25 cellular contexts compared by ENCODE assay signal in genomic region chr12:1719139-1719538, GRCh38. TPM values are rescaled to one million over a fixed set of nuclear protein-coding genes. Genes with fewer than 3 reads are reported as not detected.
DNase-seq lines count a peak whose midpoint lies in the region; ATAC-seq lines count a peak whose summit lies in the region.
"Had no signal": no experiment of that assay in that cellular context is flagged by ENCODE, and none has a peak within 500 bp of the region (broad histone marks: within the 10 kb centered on the region; RNA-seq: fewer than 3 reads in every experiment).

No MANE protein-coding gene starts in this region.

- DNase-seq in GM04503 (ENCODE audit: low read depth) (peak; percentile 21), amniotic epithelial cell (ENCODE audit: low read depth) (peak; percentile 68), foreskin melanocyte (peak; percentile 52), renal cortical epithelial cell (ENCODE audit: low read depth) (peak; percentile 39), cerebellar cortex (ENCODE audit: low spot score) (no peak)
- no peak for DNase-seq in activated effector memory CD4-positive, alpha-beta T cell treated with Interleukin-2 at 50 U/mL for 16 hours
- no peak for DNase-seq in activated CD4-positive, CD25-positive, alpha-beta regulatory T cell treated with anti-CD3 and anti-CD28 coated beads, Interleukin-2, amount 50 U/mL, for 72 hours
- DNase-seq: ACHN; activated CD4-positive, alpha-beta T cell treated with anti-CD3 and anti-CD28 coated beads for 36 hours; activated T-cell treated with anti-CD3 and anti-CD28 coated beads for 4 hours; colonic mucosa; DMS153; effector CD4-positive, alpha-beta T cell; H9; immature natural killer cell; NCI-H1436; NCI-H2081 treated with DMSO at 0.1 percent for 48 hours; NCI-H2227 treated with DMSO at 0.1 percent for 48 hours; NCI-H526; PC-3; sigmoid colon; stimulated activated CD4-positive, alpha-beta T cell treated with anti-CD3 and anti-CD28 coated beads, Interleukin-4, amount 100 ng/mL, for 4 hours; transverse colon had no signal

- ATAC-seq in HG02870 (IDR thresholded peaks at IDR 0.05; ENCODE audit: unreplicated experiment): no peak
- ATAC-seq: activated CD4-positive, alpha-beta T cell treated with anti-CD3 and anti-CD28 coated beads for 36 hours; HepG2; PC-3 had no signal

RNA-seq across cellular contexts. Expression of gene ADIPOR2, which starts 28.3 kb away (rescaled TPM):
- total RNA-seq in renal cortical epithelial cell: 32.1 and 47.1 TPM in 2 replicates

Comparison
In these comparisons a context has a peak if more than half of its experiments do, and no peak if none do; other contexts are left out.
1. DNase-seq: peak in GM04503 (single experiment), amniotic epithelial cell (single experiment), foreskin melanocyte (single experiment) and renal cortical epithelial cell (single experiment); none in activated effector memory CD4-positive, alpha-beta T cell treated with Interleukin-2 at 50 U/mL for 16 hours (single experiment), activated CD4-positive, CD25-positive, alpha-beta regulatory T cell treated with anti-CD3 and anti-CD28 coated beads, Interleukin-2, amount 50 U/mL, for 72 hours (single experiment) and cerebellar cortex (single experiment).